ENCODE assay signal across 21 cellular contexts in the genomic region with DNA sequence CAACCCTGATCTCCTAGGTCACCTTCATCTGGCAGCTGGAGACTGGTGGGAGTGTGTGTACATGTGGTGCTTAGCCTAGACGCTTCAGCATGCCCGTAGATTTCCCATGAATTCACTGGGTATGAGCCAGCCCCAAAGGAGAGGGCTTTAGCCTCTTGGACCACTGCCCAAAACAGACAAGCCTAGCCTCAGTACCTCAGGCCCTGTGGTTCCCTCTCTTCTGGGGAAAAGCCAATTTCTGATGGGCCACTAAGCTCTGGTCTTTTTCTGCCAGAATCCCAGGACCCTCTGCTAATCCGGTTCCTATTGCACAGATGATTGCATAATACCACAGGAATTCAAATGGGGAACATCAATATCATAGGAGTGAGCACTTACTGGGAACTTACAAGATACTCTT. TPM values are rescaled to one million over a fixed set of nuclear protein-coding genes. Genes with fewer than 3 reads are reported as not detected.
DNase-seq lines count a peak whose midpoint lies in the region; ATAC-seq, FAIRE-seq and TF ChIP-seq lines count a peak whose summit lies in the region.
"Had no signal": no experiment of that assay in that cellular context is flagged by ENCODE, and none has a peak within 500 bp of the region (broad histone marks: within the 10 kb centered on the region; RNA-seq: fewer than 3 reads in every experiment).

No MANE protein-coding gene starts in this region.

- DNase-seq in HepG2 (ENCODE audit: low spot score) = no peak
- DNase-seq in right lobe of liver = no peak
- peak; percentile 80 for DNase-seq in NCI-H446 treated with DMSO at 0.1 percent for 48 hours (lab: John Stamatoyannopoulos, UW)
- DNase-seq in myocyte (ENCODE audit: low read depth) = peak; percentile 70
- no peak for DNase-seq in NCI-H2029 (lab: John Stamatoyannopoulos, UW)
- no peak for DNase-seq in GM19239 (ENCODE audit: insufficient read length, low spot score)
- DNase-seq in activated CD4-positive, alpha-beta T cell treated with anti-CD3 and anti-CD28 coated beads for 36 hours = no peak
- DNase-seq: AML-193; CD8-positive, alpha-beta T cell; GDM1; Karpas-422; MG63; NCI-H1436 treated with DMSO at 0.1 percent for 48 hours; NCI-H2081 treated with DMSO at 0.1 percent for 48 hours; NCI-H2171 treated with DMSO at 0.1 percent for 48 hours; Peyer's patch; T-cell had no signal

- in situ Hi-C loops in HepG2 (cut with HindIII; ENCODE audit: extremely low pct_ligation_motif_present, low pct_unique_long_range_greater_than_20kb) = no loop called here

- no peaks in the 10 kb centered on the region for H4K20me1 ChIP-seq in HepG2 (ENCODE audit: insufficient read depth, low read length)

- peaks cover 3% of the 10 kb centered on the region for H3K27me3 Mint-ChIP-seq in activated CD4-positive, alpha-beta T cell treated with anti-CD3 and anti-CD28 coated beads for 36 hours
- H3K27me3 Mint-ChIP-seq: IgD-negative memory B cell had no signal

- H3K36me3 Mint-ChIP-seq in activated CD4-positive, alpha-beta T cell treated with anti-CD3 and anti-CD28 coated beads for 36 hours (ENCODE audit: low read depth) = no peaks in the 10 kb centered on the region
- H3K36me3 Mint-ChIP-seq: CD8-positive, alpha-beta T cell; IgD-negative memory B cell; T-cell had no signal

- no peak overlapping the region for H2AFZ ChIP-seq in HepG2 (ENCODE audit: low read length)

- no peak for TF ChIP-seq CTCF in HepG2 (CRISPR knock-in tag; IDR thresholded peaks at IDR 0.05)
- no peak for TF ChIP-seq CTCF in right lobe of liver (IDR thresholded peaks at IDR 0.05)

- H3K79me2 ChIP-seq in HepG2 (ENCODE audit: insufficient read depth, low read length) = no peaks in the 10 kb centered on the region

- no peak for FAIRE-seq in HepG2 (lab: Jason Lieb, UNC)
- no peak for FAIRE-seq in GM19239 (lab: Jason Lieb, UNC)
- FAIRE-seq: GM18507, HTR-8/SVneo had no signal

- POLR2A ChIA-PET in HepG2 (lab: Yijun Ruan, JAX) = no interaction called here
- POLR2A ChIA-PET in activated CD4-positive, alpha-beta T cell treated with anti-CD3 and anti-CD28 coated beads for 36 hours (lab: Charles Lee) = no interaction called here

- H3K9me3 Mint-ChIP-seq in activated CD4-positive, alpha-beta T cell treated with anti-CD3 and anti-CD28 coated beads for 36 hours (ENCODE audit: low read depth) = peaks cover 2% of the 10 kb centered on the region
- H3K9me3 Mint-ChIP-seq: CD8-positive, alpha-beta T cell had no signal

- no peak overlapping the region for H3K4me2 ChIP-seq in HepG2 (ENCODE audit: low read depth, low read length)

- no peak overlapping the region for H3K4me3 Mint-ChIP-seq in activated CD4-positive, alpha-beta T cell treated with anti-CD3 and anti-CD28 coated beads for 36 hours
- H3K4me3 Mint-ChIP-seq: CD8-positive, alpha-beta T cell; T-cell had no signal

- intact Hi-C loops in HepG2 (cut with micrococcal nuclease; ENCODE audit: unreplicated experiment) (no loop called here), right lobe of liver (cut with DNase I) (no loop called here)
- intact Hi-C loops in activated CD4-positive, alpha-beta T cell treated with anti-CD3 and anti-CD28 coated beads for 36 hours (cut with DNase I, micrococcal nuclease) = no loop called here

- H3K4me1 ChIP-seq in HepG2 (ENCODE audit: insufficient read depth, low read length) (no peaks in the 10 kb centered on the region), right lobe of liver (no peaks in the 10 kb centered on the region)
- H3K4me1 ChIP-seq: Peyer's patch had no signal

- no TSS peak for BruUV-seq in HepG2 (replicated peaks; lab: Mats Ljungman, UMichigan)

- no peak for TF ChIP-seq RAD21 in HepG2 (CRISPR knock-in tag; IDR thresholded peaks at IDR 0.05)

- no peak overlapping the region for H3K27ac ChIP-seq in HepG2 (ENCODE audit: extremely low read length, insufficient read depth, low read length)
- no peak overlapping the region for H3K27ac ChIP-seq in right lobe of liver
- H3K27ac ChIP-seq: Peyer's patch had no signal

- no peak for TF ChIP-seq EP300 in HepG2 (IDR thresholded peaks at IDR 0.05; ENCODE audit: low read depth in 2 of 2, low read length in 2 of 2)
- TF ChIP-seq EP300 in HepG2 (CRISPR knock-in tag; IDR thresholded peaks at IDR 0.05; ENCODE audit: borderline replicate concordance) = no peak

- 0% methylated on average over 2 of the region's 3 CpGs for WGBS in HepG2 (ENCODE audit: low lambda C conversion rate)
- WGBS in right lobe of liver (ENCODE audit: insufficient coverage, low coverage, low lambda C conversion rate, missing lambda C conversion rate) = 14% methylated on average over 1 of the region's 3 CpGs

- no peak overlapping the region for H3K27ac Mint-ChIP-seq in activated CD4-positive, alpha-beta T cell treated with anti-CD3 and anti-CD28 coated beads for 36 hours
- H3K27ac Mint-ChIP-seq: CD8-positive, alpha-beta T cell; IgD-negative memory B cell; T-cell had no signal

- H3K4me3 ChIP-seq in HepG2 (replicated peaks in 1 of 3; ENCODE audit: insufficient read depth in 1 of 3, low read depth in 2 of 3, low read length in 3 of 3) (no peak overlapping the region), right lobe of liver (no peak overlapping the region)
- H3K4me3 ChIP-seq: MG63, Peyer's patch had no signal

- H3K9ac ChIP-seq in HepG2 (ENCODE audit: insufficient read depth, low read depth, low read length) = no peak overlapping the region

- CTCF ChIA-PET in HepG2 (lab: Yijun Ruan, JAX; ENCODE audit: low intra/inter-chr PET ratio, low total read pairs) = no interaction called here
- CTCF ChIA-PET in activated CD4-positive, alpha-beta T cell treated with anti-CD3 and anti-CD28 coated beads for 36 hours (lab: Charles Lee) = no interaction called here

- no peaks in the 10 kb centered on the region for H3K4me1 Mint-ChIP-seq in activated CD4-positive, alpha-beta T cell treated with anti-CD3 and anti-CD28 coated beads for 36 hours
- H3K4me1 Mint-ChIP-seq: T-cell had no signal

- H3K9me3 ChIP-seq in HepG2 (ENCODE audit: low read length) (no peaks in the 10 kb centered on the region), right lobe of liver (no peaks in the 10 kb centered on the region)
- H3K9me3 ChIP-seq: MG63, Peyer's patch had no signal

- ATAC-seq in HepG2 (no peak), right lobe of liver (no peak), GM19395 (IDR thresholded peaks at IDR 0.05; ENCODE audit: unreplicated experiment) (no peak)
- ATAC-seq in activated CD4-positive, alpha-beta T cell treated with anti-CD3 and anti-CD28 coated beads for 36 hours = no peak
- ATAC-seq: CD8-positive, alpha-beta T cell; T-cell had no signal

- H3K36me3 ChIP-seq in HepG2 (replicated peaks in 1 of 2; ENCODE audit: control insufficient read depth in 1 of 2, insufficient read depth in 2 of 2, low read length in 2 of 2) (no peaks in the 10 kb centered on the region), right lobe of liver (no peaks in the 10 kb centered on the region)
- H3K36me3 ChIP-seq: MG63, Peyer's patch had no signal

- TF ChIP-seq POLR2A in HepG2 (IDR thresholded peaks at IDR 0.05; ENCODE audit: insufficient read depth in 1 of 2, low read depth in 2 of 2, low read length in 2 of 2) (no peak), right lobe of liver (IDR thresholded peaks at IDR 0.05) (no peak)

- H3K27me3 ChIP-seq in HepG2 (ENCODE audit: control insufficient read depth in 1 of 2, insufficient read depth in 2 of 2, low read length in 2 of 2) (no peaks in the 10 kb centered on the region), right lobe of liver (no peaks in the 10 kb centered on the region)
- H3K27me3 ChIP-seq: MG63, Peyer's patch had no signal

TF ChIP-seq in HepG2, 621 proteins besides CTCF, POLR2A, EP300 and RAD21:
- TF ChIP-seq ZNF234 (CRISPR knock-in tag; conservative IDR thresholded peaks at IDR 0.05) = no peak
- no peak for TF ChIP-seq SP5 (CRISPR knock-in tag; IDR thresholded peaks at IDR 0.05; ENCODE audit: borderline replicate concordance, low read depth)
- no peak for TF ChIP-seq NR0B2 (CRISPR knock-in tag; IDR thresholded peaks at IDR 0.05)
- TF ChIP-seq KMT2B (CRISPR knock-in tag; IDR thresholded peaks at IDR 0.05) = no peak
- peak; percentile 50 for TF ChIP-seq CEBPB (IDR thresholded peaks at IDR 0.05; ENCODE audit: borderline replicate concordance, low read depth, low read length)

RNA-seq across cellular contexts. Expression of gene ASTN2, which starts 48.1 kb away (rescaled TPM):
- 13.5 TPM in 2 replicates for total RNA-seq in HepG2 (2016; rRNA removed; fragmentation: Illumina TruSeq; extraction: Trizol)
- total RNA-seq in HepG2 (2016; cell fraction: cytosol; rRNA removed; fragmentation: Illumina TruSeq; extraction: Trizol; ENCODE audit: low read depth) = 3.3 and 6.2 TPM in 2 replicates
- 12.7 and 14.5 TPM in 2 replicates for total RNA-seq in HepG2 (2016; cell fraction: insoluble cytoplasmic fraction; rRNA removed; fragmentation: Illumina TruSeq; extraction: Trizol)
- 8.3 and 11.1 TPM in 2 replicates for total RNA-seq in HepG2 (2016; cell fraction: membrane; rRNA removed; fragmentation: Illumina TruSeq; extraction: Trizol)
- 18.0 and 18.2 TPM in 2 replicates for total RNA-seq in HepG2 (2016; cell fraction: nucleus; rRNA removed; fragmentation: Illumina TruSeq; extraction: Trizol)
- 5.2 TPM in 2 replicates for polyA plus RNA-seq in HepG2 (2011; rRNA removed)
- polyA plus RNA-seq in HepG2 (2011; cell fraction: cytosol; rRNA removed) = 4.9 and 5.5 TPM in 2 replicates
- polyA plus RNA-seq in HepG2 (2011; cell fraction: nucleus; rRNA removed) = 5.3 and 5.9 TPM in 2 replicates
- polyA plus RNA-seq in HepG2 (2012) = 3.2 and 3.9 TPM in 2 replicates
- 2.7 and 5.4 TPM in 2 replicates for polyA plus RNA-seq in HepG2 (2016; cell fraction: cytosol; fragmentation: Illumina TruSeq; extraction: Trizol; ENCODE audit: low read depth)
- 11.5 and 11.8 TPM in 2 replicates for polyA plus RNA-seq in HepG2 (2016; cell fraction: insoluble cytoplasmic fraction; fragmentation: Illumina TruSeq; extraction: Trizol; ENCODE audit: low read depth)
- polyA plus RNA-seq in HepG2 (2016; cell fraction: membrane; fragmentation: Illumina TruSeq; extraction: Trizol; ENCODE audit: low read depth) = 5.5 and 8.3 TPM in 2 replicates
- polyA plus RNA-seq in HepG2 (2016; cell fraction: nucleus; fragmentation: Illumina TruSeq; extraction: Trizol; ENCODE audit: insufficient read depth, low read depth) = 6.9 and 9.1 TPM in 2 replicates
- 9.0 and 18.9 TPM in 2 replicates for polyA minus RNA-seq in HepG2 (2011; rRNA and poly(A)+ RNA removed; ENCODE audit: low replicate concordance)
- 2.4 and 2.6 TPM in 2 replicates for polyA minus RNA-seq in HepG2 (2011; cell fraction: cytosol; rRNA and poly(A)+ RNA removed)
- 23.3 and 26.1 TPM in 2 replicates for polyA minus RNA-seq in HepG2 (2011; cell fraction: nucleus; rRNA and poly(A)+ RNA removed)
- 1 to 10 TPM in 5 of 6 experiments, under 1 TPM in 1; 0.91 to 3.1 (median 2.5) TPM for total RNA-seq in right lobe of liver
- 25.3 and 28.5 TPM in 2 replicates for total RNA-seq in myocyte
- 26.6 TPM for polyA plus RNA-seq in myocyte (2012)
- total RNA-seq in activated CD4-positive, alpha-beta T cell treated with anti-CD3 and anti-CD28 coated beads for 36 hours = 1 to 10 TPM; 3.0 to 4.2 TPM

Comparison
In these comparisons a context has a peak if more than half of its experiments do, and no peak if none do; other contexts are left out.
1. DNase-seq: peak in NCI-H446 treated with DMSO at 0.1 percent for 48 hours (single experiment) and myocyte (single experiment); none in HepG2 (single experiment), right lobe of liver (0 of 3), NCI-H2029 (single experiment), GM19239 (single experiment) and activated CD4-positive, alpha-beta T cell treated with anti-CD3 and anti-CD28 coated beads for 36 hours (single experiment).